In the genomic region with DNA sequence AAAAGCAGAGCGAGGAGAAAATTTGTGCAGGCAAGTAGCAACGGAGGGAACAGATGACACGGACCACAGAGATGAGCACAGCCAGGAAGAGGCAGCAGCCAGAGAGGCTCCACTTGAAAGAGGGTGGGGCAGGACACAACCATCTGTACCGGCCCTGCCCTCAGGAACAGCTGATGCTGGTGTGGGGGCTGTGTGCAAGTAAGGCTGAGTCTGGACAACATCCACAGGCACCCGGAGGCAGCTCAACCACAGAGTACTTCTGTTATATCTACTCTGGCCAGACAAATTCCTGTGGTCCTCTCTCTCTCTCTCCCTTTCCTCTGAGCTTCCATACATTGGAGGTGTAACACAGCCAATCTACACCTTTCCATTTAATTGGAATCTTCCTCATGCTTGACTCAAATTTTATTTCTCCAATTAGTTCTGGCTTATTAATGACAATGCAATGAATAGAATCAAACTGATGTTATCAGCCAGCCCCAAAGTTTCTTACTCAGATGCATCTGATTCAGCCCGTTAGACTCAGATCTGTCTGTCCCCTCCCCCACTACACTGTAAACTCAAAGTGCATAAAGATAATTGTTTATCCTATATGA, we compare ENCODE assay signal across 8 cellular contexts. TPM values are rescaled to one million over a fixed set of nuclear protein-coding genes. Genes with fewer than 3 reads are reported as not detected.
DNase-seq lines count a peak whose midpoint lies in the region; ATAC-seq and TF ChIP-seq lines count a peak whose summit lies in the region.

No MANE protein-coding gene starts in this region.

- H3K4me3 ChIP-seq in foreskin fibroblast (ENCODE audit: low read depth in 1 of 2, low read length in 2 of 2): no peak overlapping the region
- no peak overlapping the region for H3K4me3 ChIP-seq in psoas muscle
- no peak overlapping the region for H3K4me3 ChIP-seq in neuronal stem cell (ENCODE audit: low read length in 2 of 2)

- no peak overlapping the region for H3K23ac ChIP-seq in neuronal stem cell (ENCODE audit: low read depth, low read length, poor library complexity)

- TF ChIP-seq CTCF in foreskin fibroblast (IDR thresholded peaks at IDR 0.05; ENCODE audit: low read depth, low read length) (no peak), psoas muscle (IDR thresholded peaks at IDR 0.05) (no peak), GM13977 (IDR thresholded peaks at IDR 0.05; ENCODE audit: extremely low read depth, insufficient read depth, missing control alignments) (no peak)

- H3K4me1 ChIP-seq in psoas muscle (peaks cover 90% of the 10 kb centered on the region), neuronal stem cell (ENCODE audit: control insufficient read depth in 2 of 2, insufficient read depth in 1 of 2, low read depth in 1 of 2, low read length in 2 of 2) (no peaks in the 10 kb centered on the region)

- H3K14ac ChIP-seq in neuronal stem cell (ENCODE audit: low read length): no peak overlapping the region

- no peak overlapping the region for H3K4me2 ChIP-seq in neuronal stem cell (ENCODE audit: insufficient read depth, low read length, poor library complexity, severe bottlenecking)

- intact Hi-C loops in psoas muscle (cut with DNase I): no loop called here

- WGBS in psoas muscle, 3 donors: 14 to 34% (median 15%) methylated on average over 6 of the region's 6 CpGs
- no CpG with 5 or more reads among the region's 6 CpGs for WGBS in neuronal stem cell (ENCODE audit: extremely low coverage in 2 of 2, insufficient read length in 2 of 2, insufficient replicate concordance in 1 of 2), 2 donors

- H3K27me3 ChIP-seq in psoas muscle (ENCODE audit: insufficient read depth in 3 of 3, low read length in 2 of 3) (no peaks in the 10 kb centered on the region), neuronal stem cell (ENCODE audit: control insufficient read depth in 3 of 3, insufficient read depth in 3 of 3, low read depth in 1 of 3, low read length in 3 of 3) (no peaks in the 10 kb centered on the region)

- no peak overlapping the region for H2AFZ ChIP-seq in neuronal stem cell (ENCODE audit: low read length)

- no peak overlapping the region for H2AK5ac ChIP-seq in neuronal stem cell (ENCODE audit: low read depth, low read length)

- H3K9me3 ChIP-seq in psoas muscle: no peaks in the 10 kb centered on the region
- H3K9me3 ChIP-seq in neuronal stem cell (replicated peaks in 1 of 2; ENCODE audit: control insufficient read depth in 2 of 2, insufficient read depth in 1 of 2, low read depth in 1 of 2, low read length in 2 of 2): no peaks in the 10 kb centered on the region

- H3K79me1 ChIP-seq in neuronal stem cell (ENCODE audit: low read depth, low read length): no peaks in the 10 kb centered on the region

- no peak overlapping the region for H2BK120ac ChIP-seq in neuronal stem cell (ENCODE audit: low read depth, low read length)

- H2BK5ac ChIP-seq in neuronal stem cell (ENCODE audit: low read length): no peak overlapping the region

- DNase-seq in GM04503 (ENCODE audit: low read depth) (peak; percentile 96), SK-N-DZ (ENCODE audit: low spot score) (peak; percentile 60), foreskin fibroblast (peak; percentile 91 to 94), psoas muscle (peak; percentile 66 to 71), GM13977 (ENCODE audit: low spot score) (no peak), SHP77 (lab: John Stamatoyannopoulos, UW) (no peak), neuronal stem cell (ENCODE audit: low spot score) (no peak)

- H3K9ac ChIP-seq in neuronal stem cell (ENCODE audit: low read depth, low read length, poor library complexity): no peak overlapping the region

- no peak overlapping the region for H3K18ac ChIP-seq in neuronal stem cell (ENCODE audit: low read length)

- in situ Hi-C loops in GM13977 (cut with MboI; ENCODE audit: low pct_unique_long_range_greater_than_20kb, low sequenced_read_pairs, unreplicated experiment): no loop called here

- H4K91ac ChIP-seq in neuronal stem cell (ENCODE audit: low read depth, low read length, poor library complexity): no peak overlapping the region

- no peak overlapping the region for H2BK15ac ChIP-seq in neuronal stem cell (ENCODE audit: low read length)

- H3K36me3 ChIP-seq in psoas muscle (ENCODE audit: insufficient read depth in 1 of 2, low read depth in 1 of 2) (no peaks in the 10 kb centered on the region), neuronal stem cell (replicated peaks in 1 of 2; ENCODE audit: control insufficient read depth in 2 of 2, insufficient read depth in 2 of 2, low read length in 2 of 2) (no peaks in the 10 kb centered on the region)

- H3K27ac ChIP-seq in psoas muscle: peak overlapping the region; percentile 68
- H3K27ac ChIP-seq in neuronal stem cell (replicated peaks; ENCODE audit: low read length): no peak overlapping the region

- no peak overlapping the region for H2BK12ac ChIP-seq in neuronal stem cell (ENCODE audit: low read length)

- peak; percentile 92 to 98 (median 96) for ATAC-seq in psoas muscle
- no peak for ATAC-seq in HG03039 (IDR thresholded peaks at IDR 0.05; ENCODE audit: unreplicated experiment)

- no peak overlapping the region for H3K4ac ChIP-seq in neuronal stem cell (ENCODE audit: low read length)

- no peak overlapping the region for H4K8ac ChIP-seq in neuronal stem cell (ENCODE audit: low read depth, low read length)

RNA-seq across cellular contexts. Expression of a gene that starts 24.9 kb away (rescaled TPM):
- 8.9 and 9.4 TPM in 2 replicates for polyA plus RNA-seq in SK-N-DZ (2014; cell fraction: cytosol; rRNA removed)
- polyA plus RNA-seq in SK-N-DZ (2014; cell fraction: nucleus; rRNA removed): 5.7 and 7.8 TPM in 2 replicates
- 10 to 100 TPM; 62.0 to 80.2 (median 75.0) TPM for total RNA-seq in psoas muscle
- polyA plus RNA-seq in psoas muscle: 10 to 100 TPM; 17.0 to 75.0 (median 27.7) TPM
- 9.1 TPM for polyA plus RNA-seq in neuronal stem cell (2013, experiment 1 of 2)
- 9.1 TPM for polyA plus RNA-seq in neuronal stem cell (2013, experiment 2 of 2)

Comparison
In these comparisons a context has a peak if more than half of its experiments do, and no peak if none do; other contexts are left out.
1. DNase-seq: peak in GM04503 (single experiment), SK-N-DZ (single experiment), foreskin fibroblast (2 of 2) and psoas muscle (2 of 2); none in GM13977 (single experiment), SHP77 (0 of 2) and neuronal stem cell (single experiment).